ENCODE assay signal across 8 cellular contexts in the genomic region with DNA sequence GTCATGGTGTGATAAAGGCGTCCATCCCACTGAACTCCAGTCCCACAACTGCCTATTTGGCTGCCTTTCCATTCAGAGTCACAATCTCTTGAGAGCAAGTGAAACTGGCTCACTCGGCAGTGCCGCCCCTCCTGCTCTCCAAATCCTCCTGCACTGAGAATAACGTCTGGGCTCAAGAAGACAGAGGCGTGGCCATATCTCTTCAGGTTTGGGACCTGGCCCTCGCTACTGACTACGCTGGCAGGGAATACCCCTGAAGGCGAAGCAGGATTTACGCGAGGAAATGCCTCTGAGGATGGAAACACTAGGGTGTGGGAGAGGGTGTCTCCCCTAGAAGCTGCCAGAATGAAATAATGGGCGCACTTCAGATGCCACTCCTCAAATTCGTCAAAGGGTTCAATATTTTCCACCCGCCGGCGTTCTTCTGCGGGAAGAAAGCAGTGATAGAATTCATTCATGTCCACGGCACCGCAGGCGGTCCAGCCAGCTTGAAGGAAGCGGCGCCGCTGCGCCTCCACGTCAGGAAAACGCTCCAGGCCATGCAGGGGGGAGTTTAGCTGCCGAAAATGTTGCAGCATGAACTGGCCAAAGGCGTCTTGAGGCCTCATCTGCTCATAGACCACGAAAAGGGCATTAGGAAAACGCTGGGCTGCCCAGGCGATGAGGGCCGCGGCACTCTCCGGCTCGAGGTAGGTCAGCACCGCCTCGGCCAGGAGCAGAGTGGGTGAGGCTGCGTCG. TPM values are rescaled to one million over a fixed set of nuclear protein-coding genes. Genes with fewer than 3 reads are reported as not detected.
DNase-seq lines count a peak whose midpoint lies in the region; ATAC-seq and TF ChIP-seq lines count a peak whose summit lies in the region.

No MANE protein-coding gene starts in this region.

- ATAC-seq in memory B cell (ENCODE audit: low read depth), result no peak

- no peaks in the 10 kb centered on the region for H3K27me3 Mint-ChIP-seq in memory B cell

- no peaks in the 10 kb centered on the region for H3K27me3 ChIP-seq in Peyer's patch
- no peaks in the 10 kb centered on the region for H3K27me3 ChIP-seq in colonic mucosa
- H3K27me3 ChIP-seq in testis, result no peaks in the 10 kb centered on the region

- H3K9ac ChIP-seq in colonic mucosa (ENCODE audit: low read depth in 2 of 2, low read length in 2 of 2), result peak overlapping the region; percentile 82 to 86

- H3K4me3 ChIP-seq in Peyer's patch (peak overlapping the region; percentile 58 to 79 (median 74)), colonic mucosa (peak overlapping the region; percentile 84), testis (peak overlapping the region; percentile 80 to 81)

- H3K27ac ChIP-seq in Peyer's patch (peak overlapping the region; percentile 85 to 93 (median 91)), colonic mucosa (peak overlapping the region; percentile 87), testis (peak overlapping the region; percentile 68 to 93)

- H3K4me1 Mint-ChIP-seq in memory B cell, result peaks cover 18% of the 10 kb centered on the region

- no peaks in the 10 kb centered on the region for H3K9me3 Mint-ChIP-seq in memory B cell

- TF ChIP-seq CTCF in Peyer's patch (IDR thresholded peaks at IDR 0.05) (no peak), colonic mucosa (IDR thresholded peaks at IDR 0.05) (no peak), testis (IDR thresholded peaks at IDR 0.05) (no peak)

- H3K4me1 ChIP-seq in Peyer's patch, result peaks cover 0 to 19% (median 9%) of the 10 kb centered on the region in 4 donors
- H3K4me1 ChIP-seq in colonic mucosa, result peaks cover 10% of the 10 kb centered on the region
- H3K4me1 ChIP-seq in testis, result peaks cover 15% of the 10 kb centered on the region

- H3K4me3 Mint-ChIP-seq in memory B cell, result peak overlapping the region; percentile 95

- WGBS in testis, 2 donors, result 23 to 26% methylated on average over 24 to 38 of the region's 38 CpGs

- H3K27ac Mint-ChIP-seq in memory B cell, result peak overlapping the region; percentile 99

- H3K9me3 ChIP-seq in Peyer's patch (no peaks in the 10 kb centered on the region), colonic mucosa (no peaks in the 10 kb centered on the region), testis (no peaks in the 10 kb centered on the region)

- TF ChIP-seq POLR2A in Peyer's patch (IDR thresholded peaks at IDR 0.05) (no peak), testis (IDR thresholded peaks at IDR 0.05) (no peak)

- no peaks in the 10 kb centered on the region for H3K36me3 ChIP-seq in Peyer's patch
- no peaks in the 10 kb centered on the region for H3K36me3 ChIP-seq in colonic mucosa
- no peaks in the 10 kb centered on the region for H3K36me3 ChIP-seq in testis (ENCODE audit: low read depth, missing control alignments)

- peaks cover 5% of the 10 kb centered on the region for H3K36me3 Mint-ChIP-seq in memory B cell

- intact Hi-C loops in colonic mucosa (cut with DNase I), result no loop called here
- intact Hi-C loops in testis (cut with DNase I; ENCODE audit: low total_unique reads), result no loop called here

- DNase-seq in DMS53 (lab: John Stamatoyannopoulos, UW), result peak; percentile 13
- no peak for DNase-seq in DMS53 treated with DMSO at 0.1 percent for 48 hours (lab: John Stamatoyannopoulos, UW; ENCODE audit: unreplicated experiment)
- peak in 2 of 3 donors; percentile 23 to 57 for DNase-seq in Peyer's patch
- DNase-seq in colonic mucosa, result peak; percentile 51
- DNase-seq in memory B cell (ENCODE audit: low spot score in 2 of 2), result peak in 1 of 2 donors; percentile 17
- DNase-seq in testis, result peak; percentile 17
- no peak for DNase-seq in ecto neural progenitor cell (ENCODE audit: low spot score)
- DNase-seq in T-helper 9 cell, result no peak

RNA-seq across cellular contexts. Expression of a gene that starts 1.0 kb away (rescaled TPM):
- total RNA-seq in Peyer's patch (1 to 10 TPM; 2.8 to 5.1 (median 3.6) TPM), colonic mucosa (1 to 10 TPM; 7.7 to 8.3 TPM), testis (1 to 10 TPM; 5.2 to 6.4 TPM)
- 9.1 TPM for polyA plus RNA-seq in testis (ENCODE audit: insufficient read depth, low read depth, low replicate concordance)

RNA-seq across cellular contexts. Expression of a gene that starts 27.3 kb away (rescaled TPM):
- not detected for total RNA-seq in Peyer's patch
- total RNA-seq in colonic mucosa, result not detected
- total RNA-seq in testis, result under 1 TPM; 0.37 to 0.63 TPM
- polyA plus RNA-seq in testis (ENCODE audit: insufficient read depth, low read depth, low replicate concordance), result 2.0 TPM

RNA-seq across cellular contexts. Expression of a gene that starts 41.5 kb away (rescaled TPM):
- total RNA-seq in Peyer's patch (10 to 100 TPM; 27.5 to 57.8 (median 29.1) TPM), colonic mucosa (10 to 100 TPM; 26.2 to 26.6 TPM), testis (10 to 100 TPM; 25.3 to 42.8 TPM)
- 62.5 TPM for polyA plus RNA-seq in testis (ENCODE audit: insufficient read depth, low read depth, low replicate concordance)

RNA-seq across cellular contexts. Expression of a gene that starts 41.5 kb away (rescaled TPM):
- total RNA-seq in Peyer's patch, result 10 to 100 TPM; 16.3 to 30.0 (median 23.4) TPM
- 10 to 100 TPM; 19.0 to 38.3 TPM for total RNA-seq in colonic mucosa
- total RNA-seq in testis, result 10 to 100 TPM; 13.3 to 20.5 TPM
- polyA plus RNA-seq in testis (ENCODE audit: insufficient read depth, low read depth, low replicate concordance), result 18.0 TPM

Comparison
In these comparisons a context has a peak if more than half of its experiments do, and no peak if none do; other contexts are left out.
1. DNase-seq: peak in DMS53 (single experiment), Peyer's patch (2 of 3), colonic mucosa (single experiment) and testis (single experiment); none in DMS53 treated with DMSO at 0.1 percent for 48 hours (single experiment), ecto neural progenitor cell (single experiment) and T-helper 9 cell (single experiment).
2. Peak in every context shown above with its lines, with median percentiles within 50 percentile points of each other: H3K27ac ChIP-seq and H3K4me3 ChIP-seq.